ENCODE assay signal across 16 cellular contexts in the genomic region with DNA sequence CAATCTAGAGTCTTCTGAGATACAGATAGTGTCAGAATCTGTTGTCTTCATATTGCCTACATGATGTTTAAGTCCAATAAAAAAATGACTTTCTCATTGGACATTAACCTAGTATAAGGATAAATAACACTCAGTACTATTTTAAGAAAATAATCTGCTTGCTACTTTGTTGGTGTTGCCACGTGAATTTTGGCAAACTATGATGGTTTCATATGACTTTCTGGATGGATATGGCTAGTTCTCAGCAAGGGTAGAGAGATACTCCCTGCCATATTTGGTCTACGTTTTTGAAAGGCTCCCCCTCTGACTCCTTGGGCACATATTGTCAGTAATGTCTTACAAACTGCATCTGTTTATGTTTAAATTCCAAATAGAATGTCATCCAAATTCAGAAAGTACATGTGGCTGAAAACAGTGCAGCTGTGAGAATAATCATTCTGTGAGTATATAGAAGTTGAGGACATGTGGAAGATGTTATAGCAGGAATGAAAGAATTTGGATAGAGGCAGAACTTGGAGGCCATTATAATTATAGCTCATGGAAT.
A peak's percentile ranks its signal among the peaks of the same experiment; 100 is the strongest.
DNase-seq lines count a peak whose midpoint lies in the region; ATAC-seq and TF ChIP-seq lines count a peak whose summit lies in the region.
"Had no signal": no experiment of that assay in that cellular context is flagged by ENCODE, and none has a peak within 500 bp of the region (broad histone marks: within the 10 kb centered on the region; RNA-seq: fewer than 3 reads in every experiment).

No MANE protein-coding gene starts in this region.

- intact Hi-C loops in left ventricle myocardium superior (cut with micrococcal nuclease) (loop anchor here (5.0 kb wide), 1 partner anchor 315 kb away; no protein-coding TSS in a partner anchor), left cardiac atrium (cut with DNase I) (loop anchor here in 1 of 2 donors (5.0 kb wide), 1 partner anchor 315 kb away; no protein-coding TSS in a partner anchor), psoas muscle (cut with DNase I) (loop anchor here (5.0 to 10.0 kb wide), 3 partner anchors 177 to 605 kb away; partner anchors contain the start of gene ADAM22 (in 1 of the 2))
- intact Hi-C loops in activated CD4-positive, alpha-beta T cell treated with anti-CD3 and anti-CD28 coated beads, Interleukin-2, amount 10 ng/mL, durations not matched to agents 24 days and 14 days (cut with micrococcal nuclease) = loop anchor here (1.0 to 10.0 kb wide), 3 partner anchors 177 to 605 kb away; partner anchors contain the start of gene ADAM22

- no peak for DNase-seq in left ventricle myocardium superior
- no peak for DNase-seq in left cardiac atrium
- DNase-seq in fibroblast of peridontal ligament (ENCODE audit: extremely low read depth) = peak; percentile 46
- no peak for DNase-seq in psoas muscle
- no peak for DNase-seq in activated CD4-positive, alpha-beta T cell treated with anti-CD3 and anti-CD28 coated beads, Interleukin-2, amount 10 ng/mL, durations not matched to agents 24 days and 14 days
- no peak for DNase-seq in NCI-H1048 (lab: John Stamatoyannopoulos, UW)
- DNase-seq: NCI-H1436, NCI-H187 treated with DMSO at 0.1 percent for 48 hours, SIG-M5 had no signal

- no peaks in the 10 kb centered on the region for H3K4me1 Mint-ChIP-seq in activated CD4-positive, alpha-beta T cell treated with anti-CD3 and anti-CD28 coated beads, Interleukin-2, amount 10 ng/mL, durations not matched to agents 24 days and 14 days
- H3K4me1 Mint-ChIP-seq: IgD-negative memory B cell had no signal

- H3K27me3 ChIP-seq in psoas muscle (ENCODE audit: insufficient read depth in 3 of 3, low read length in 2 of 3) = no peaks in the 10 kb centered on the region

- H3K4me1 ChIP-seq in psoas muscle = peaks cover 13% of the 10 kb centered on the region

- no peaks in the 10 kb centered on the region for H3K9me3 Mint-ChIP-seq in activated CD4-positive, alpha-beta T cell treated with anti-CD3 and anti-CD28 coated beads, Interleukin-2, amount 10 ng/mL, durations not matched to agents 24 days and 14 days
- H3K9me3 Mint-ChIP-seq: CD4-positive, alpha-beta memory T cell; IgD-negative memory B cell had no signal

- TF ChIP-seq CTCF in psoas muscle (IDR thresholded peaks at IDR 0.05) = no peak

- no peak overlapping the region for H3K4me3 Mint-ChIP-seq in activated CD4-positive, alpha-beta T cell treated with anti-CD3 and anti-CD28 coated beads, Interleukin-2, amount 10 ng/mL, durations not matched to agents 24 days and 14 days
- H3K4me3 Mint-ChIP-seq: CD4-positive, alpha-beta memory T cell; IgD-negative memory B cell had no signal

- no peaks in the 10 kb centered on the region for H3K36me3 Mint-ChIP-seq in activated CD4-positive, alpha-beta T cell treated with anti-CD3 and anti-CD28 coated beads, Interleukin-2, amount 10 ng/mL, durations not matched to agents 24 days and 14 days (ENCODE audit: low read depth)
- H3K36me3 Mint-ChIP-seq: CD4-positive, alpha-beta memory T cell; IgD-negative memory B cell had no signal

- no peaks in the 10 kb centered on the region for H3K27me3 Mint-ChIP-seq in activated CD4-positive, alpha-beta T cell treated with anti-CD3 and anti-CD28 coated beads, Interleukin-2, amount 10 ng/mL, durations not matched to agents 24 days and 14 days
- H3K27me3 Mint-ChIP-seq: CD4-positive, alpha-beta memory T cell; IgD-negative memory B cell had no signal

- no peak overlapping the region for H3K27ac Mint-ChIP-seq in activated CD4-positive, alpha-beta T cell treated with anti-CD3 and anti-CD28 coated beads, Interleukin-2, amount 10 ng/mL, durations not matched to agents 24 days and 14 days
- H3K27ac Mint-ChIP-seq: CD4-positive, alpha-beta memory T cell; IgD-negative memory B cell had no signal

- WGBS in psoas muscle, 3 donors = 11 to 20% (median 12%) methylated on average over 2 of the region's 2 CpGs

- ATAC-seq in left ventricle myocardium superior = peak; percentile 47
- ATAC-seq in left cardiac atrium = no peak
- ATAC-seq in psoas muscle = peak in 2 of 4 donors; percentile 38 to 63
- ATAC-seq in GM21367 (IDR thresholded peaks at IDR 0.05; ENCODE audit: unreplicated experiment) = no peak
- ATAC-seq: Panc1 had no signal

- H3K27ac ChIP-seq in psoas muscle = peak overlapping the region; percentile 19
- H3K27ac ChIP-seq: KMS-11, RWPE1, SK-N-MC had no signal

- H3K36me3 ChIP-seq in psoas muscle (ENCODE audit: insufficient read depth in 1 of 2, low read depth in 1 of 2) = no peaks in the 10 kb centered on the region

- no peak overlapping the region for H3K4me3 ChIP-seq in psoas muscle
- H3K4me3 ChIP-seq: SK-N-MC had no signal

- no peaks in the 10 kb centered on the region for H3K9me3 ChIP-seq in psoas muscle
